In the genomic region with DNA sequence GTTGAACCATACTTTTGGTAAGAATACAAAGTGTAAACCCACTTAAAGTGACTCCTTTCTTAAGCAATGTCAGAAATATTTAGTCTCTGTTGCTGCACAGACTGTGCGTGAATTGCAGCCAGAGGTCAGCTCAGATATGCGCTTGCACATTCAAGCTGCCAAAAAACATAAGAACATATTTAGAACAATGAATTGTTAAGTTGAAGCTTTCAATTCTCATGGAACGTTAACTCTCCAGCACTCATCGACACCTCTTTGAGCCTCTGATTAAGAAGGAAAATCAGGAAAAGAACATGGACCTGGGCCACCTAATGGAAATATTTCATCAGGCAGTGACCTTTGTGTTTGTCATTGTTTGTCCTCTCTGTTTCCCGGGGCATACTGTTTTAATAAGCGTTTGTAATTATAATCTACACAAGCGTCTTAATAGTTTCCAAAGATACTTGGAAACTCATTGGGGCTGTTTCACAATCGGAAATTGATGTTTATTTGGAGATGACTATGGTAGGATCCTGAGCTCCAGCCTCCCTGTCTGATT, we compare ENCODE assay signal across 12 cellular contexts.
DNase-seq lines count a peak whose midpoint lies in the region; ATAC-seq and TF ChIP-seq lines count a peak whose summit lies in the region.
"Had no signal": no experiment of that assay in that cellular context is flagged by ENCODE, and none has a peak within 500 bp of the region (broad histone marks: within the 10 kb centered on the region; RNA-seq: fewer than 3 reads in every experiment).

No MANE protein-coding gene starts in this region.

- H2AFZ ChIP-seq in fibroblast of lung (ENCODE audit: low read length), result no peak overlapping the region

- peak overlapping the region; percentile 89 for H3K4me2 ChIP-seq in fibroblast of lung (ENCODE audit: extremely low read depth, insufficient read depth, low read length)

- H3K9me3 ChIP-seq in fibroblast of lung (ENCODE audit: control insufficient read depth, insufficient read depth, low read depth, low read length) (no peaks in the 10 kb centered on the region), mucosa of rectum (ENCODE audit: control insufficient read depth in 2 of 2, low read length in 2 of 2) (no peaks in the 10 kb centered on the region), suprapubic skin (no peaks in the 10 kb centered on the region)

- no peak for TF ChIP-seq CTCF in fibroblast of lung (conservative IDR thresholded peaks at IDR 0.05 in 1 of 2, IDR thresholded peaks at IDR 0.05 in 1 of 2; ENCODE audit: low read depth in 1 of 2, low read length in 2 of 2)
- no peak for TF ChIP-seq CTCF in suprapubic skin (IDR thresholded peaks at IDR 0.05)
- no peak for TF ChIP-seq CTCF in GM10266 (IDR thresholded peaks at IDR 0.05; ENCODE audit: control insufficient read depth, insufficient read depth, low read depth, missing control alignments)

- WGBS in suprapubic skin, result 41% methylated on average over 8 of the region's 8 CpGs

- H3K27me3 ChIP-seq in fibroblast of lung (ENCODE audit: control insufficient read depth, insufficient read depth, low read length) (no peaks in the 10 kb centered on the region), mucosa of rectum (ENCODE audit: control insufficient read depth in 2 of 2, insufficient read depth in 2 of 2, low read length in 2 of 2) (no peaks in the 10 kb centered on the region), suprapubic skin (no peaks in the 10 kb centered on the region)

- no peak for TF ChIP-seq EP300 in suprapubic skin (IDR thresholded peaks at IDR 0.05)

- peaks cover 11% of the 10 kb centered on the region for H3K4me1 ChIP-seq in fibroblast of lung (ENCODE audit: control insufficient read depth, extremely low read depth, insufficient read depth, low read length)
- H3K4me1 ChIP-seq in mucosa of rectum (ENCODE audit: control insufficient read depth in 2 of 2, insufficient read depth in 2 of 2, low read length in 2 of 2), result peaks cover 0 to 3% of the 10 kb centered on the region in 2 donors
- H3K4me1 ChIP-seq in suprapubic skin, result peaks cover 25% of the 10 kb centered on the region

- no peaks in the 10 kb centered on the region for H4K20me1 ChIP-seq in fibroblast of lung (ENCODE audit: control insufficient read depth, extremely low read depth, insufficient read depth, low read length)

- DNase-seq in HCEC 1CT (peak; percentile 75), fibroblast of lung (ENCODE audit: low read depth in 2 of 2) (peak; percentile 94), suprapubic skin (ENCODE audit: low spot score in 2 of 2) (no peak), GM10266 (ENCODE audit: extremely low spot score) (no peak), germinal center (ENCODE audit: low spot score) (no peak)
- DNase-seq: activated CD4-positive, alpha-beta T cell treated with anti-CD3 and anti-CD28 coated beads for 4 hours; effector CD8-positive, alpha-beta T cell; H9; NCI-H1694 had no signal

- peak overlapping the region in 2 of 4 experiments; percentile 2 to 23 for H3K4me3 ChIP-seq in fibroblast of lung (replicated peaks in 1 of 4; ENCODE audit: control extremely low read depth in 1 of 4, insufficient read depth in 1 of 4, low read depth in 3 of 4, low read length in 4 of 4)
- H3K4me3 ChIP-seq in mucosa of rectum (ENCODE audit: low read length in 2 of 2), result no peak overlapping the region
- no peak overlapping the region for H3K4me3 ChIP-seq in suprapubic skin

- H3K9ac ChIP-seq in fibroblast of lung (ENCODE audit: insufficient read depth, low read length) (peak overlapping the region; percentile 32), mucosa of rectum (ENCODE audit: low read depth in 1 of 2, low read length in 2 of 2) (no peak overlapping the region)

- no peaks in the 10 kb centered on the region for H3K79me2 ChIP-seq in fibroblast of lung (ENCODE audit: control insufficient read depth, insufficient read depth, low read length)

- ATAC-seq in HG03135 (IDR thresholded peaks at IDR 0.05; ENCODE audit: unreplicated experiment) (no peak), GM18858 (IDR thresholded peaks at IDR 0.05; ENCODE audit: unreplicated experiment) (no peak)

- TF ChIP-seq POLR2A in suprapubic skin (IDR thresholded peaks at IDR 0.05), result no peak

- H3K27ac ChIP-seq in fibroblast of lung (ENCODE audit: insufficient read depth, low read length) (peak overlapping the region; percentile 74), mucosa of rectum (ENCODE audit: low read depth in 2 of 2, low read length in 2 of 2) (peak overlapping the region; percentile 7 to 39), suprapubic skin (peak overlapping the region; percentile 63)

- H3K36me3 ChIP-seq in fibroblast of lung (ENCODE audit: control insufficient read depth, insufficient read depth, low read length), result no peaks in the 10 kb centered on the region
- H3K36me3 ChIP-seq in mucosa of rectum (ENCODE audit: control insufficient read depth in 2 of 2, insufficient read depth in 2 of 2, low read length in 2 of 2), result no peaks in the 10 kb centered on the region
- no peaks in the 10 kb centered on the region for H3K36me3 ChIP-seq in suprapubic skin

Comparison
In these comparisons a context has a peak if more than half of its experiments do, and no peak if none do; other contexts are left out.
1. DNase-seq: peak in HCEC 1CT (single experiment) and fibroblast of lung (2 of 2); none in suprapubic skin (0 of 2), GM10266 (single experiment) and germinal center (single experiment).
2. H3K27ac ChIP-seq: peak in every context shown above with its lines; median percentile 74 in fibroblast of lung; 63 in suprapubic skin; 23 in mucosa of rectum.